1 cellular context compared by ENCODE assay signal in genomic region chr11:19437760-19438159, GRCh38.
TF ChIP-seq lines count a peak whose summit lies in the region.

No MANE protein-coding gene starts in this region.

TF ChIP-seq in GM12878, 131 proteins besides CTCF, POLR2A, EP300 and RAD21 (continued from another document):
- TF ChIP-seq ZNF592 (IDR thresholded peaks at IDR 0.05) = no peak
